ENCODE assay signal across 1 cellular context in the genomic region with DNA sequence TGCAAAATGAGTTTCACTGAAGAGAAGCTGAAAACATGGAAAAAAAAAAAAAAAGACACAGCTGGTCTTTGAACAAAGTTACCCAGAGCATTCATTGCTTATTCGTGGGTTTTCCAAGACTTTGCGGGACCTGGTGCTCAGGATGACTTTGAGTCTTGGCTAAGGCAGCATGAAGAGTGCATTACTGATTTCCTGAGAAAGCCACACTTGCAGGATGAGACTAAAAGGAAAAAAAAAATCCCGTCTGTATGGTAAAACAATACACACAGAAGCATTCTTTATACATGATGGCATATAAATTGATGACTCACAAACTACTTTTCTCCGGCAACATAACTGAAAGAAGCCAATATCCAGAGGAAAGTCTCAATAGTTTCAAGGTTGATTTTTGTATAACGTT.
TF ChIP-seq lines count a peak whose summit lies in the region.

No MANE protein-coding gene starts in this region.

TF ChIP-seq in HepG2, 621 proteins besides CTCF, POLR2A, EP300 and RAD21 (continued from another document):
- no peak for TF ChIP-seq KIAA2018 (CRISPR knock-in tag; IDR thresholded peaks at IDR 0.05; ENCODE audit: borderline replicate concordance)
- no peak for TF ChIP-seq HNF4G (IDR thresholded peaks at IDR 0.05; ENCODE audit: borderline replicate concordance, low read depth, low read length)
- no peak for TF ChIP-seq HNF4G (CRISPR knock-in tag; IDR thresholded peaks at IDR 0.05; ENCODE audit: borderline replicate concordance, low read depth)
- TF ChIP-seq RBFOX2 (IDR thresholded peaks at IDR 0.05; ENCODE audit: low read depth, low read length): no peak
- TF ChIP-seq MLX (CRISPR knock-in tag; IDR thresholded peaks at IDR 0.05): no peak
- no peak for TF ChIP-seq TOPORS (CRISPR knock-in tag; IDR thresholded peaks at IDR 0.05)
- no peak for TF ChIP-seq HOXA9 (CRISPR knock-in tag; IDR thresholded peaks at IDR 0.05; ENCODE audit: borderline replicate concordance)
- TF ChIP-seq STAT5B (CRISPR knock-in tag; IDR thresholded peaks at IDR 0.05): no peak
